Comparison of ENCODE assay signal across 14 cellular contexts in genomic region chrX:1542994-1543725, GRCh38. TPM values are rescaled to one million over a fixed set of nuclear protein-coding genes. Genes with fewer than 3 reads are reported as not detected.
"Had no signal": no experiment of that assay in that cellular context is flagged by ENCODE, and none has a peak within 500 bp of the region (broad histone marks: within the 10 kb centered on the region; RNA-seq: fewer than 3 reads in every experiment).

No MANE protein-coding gene starts in this region.

- H3K4me3 ChIP-seq: left lung, ovary, tibial artery had no signal

- H3K36me3 ChIP-seq: left lung, ovary, tibial artery had no signal

- H3K27ac Mint-ChIP-seq: brain had no signal

- H3K9me3 ChIP-seq: ovary had no signal

- H3K27ac ChIP-seq: left lung, ovary, tibial artery had no signal

- ATAC-seq: left lung had no signal

- H3K4me1 Mint-ChIP-seq: brain had no signal

- H3K36me3 Mint-ChIP-seq: brain had no signal

- H3K4me3 Mint-ChIP-seq: brain had no signal

- H3K27me3 ChIP-seq: left lung, ovary, tibial artery had no signal

- H3K4me1 ChIP-seq: tibial artery had no signal

- DNase-seq: activated CD4-positive, alpha-beta T cell treated with anti-CD3 and anti-CD28 coated beads for 4 hours; activated naive CD4-positive, alpha-beta T cell treated with anti-CD3 and anti-CD28 coated beads, Interleukin-2, amount 50 U/mL, for 16 hours; amygdala; effector memory CD4-positive, alpha-beta T cell; mesendoderm; ovary; stimulated activated CD4-positive, alpha-beta T cell treated with anti-CD3 and anti-CD28 coated beads, Interleukin-15, amount 100 ng/mL, for 24 hours; stimulated activated CD4-positive, alpha-beta T cell treated with anti-CD3 and anti-CD28 coated beads, Interleukin-4, amount 100 ng/mL, for 24 hours had no signal

RNA-seq across cellular contexts. Expression of gene P2RY8, which starts 6.2 kb away (rescaled TPM):
- total RNA-seq: fibroblast of lung had no signal
- polyA plus RNA-seq: fibroblast of lung, keratinocyte, neural cell had no signal
